Comparison of ENCODE assay signal across 17 cellular contexts in the genomic region with DNA sequence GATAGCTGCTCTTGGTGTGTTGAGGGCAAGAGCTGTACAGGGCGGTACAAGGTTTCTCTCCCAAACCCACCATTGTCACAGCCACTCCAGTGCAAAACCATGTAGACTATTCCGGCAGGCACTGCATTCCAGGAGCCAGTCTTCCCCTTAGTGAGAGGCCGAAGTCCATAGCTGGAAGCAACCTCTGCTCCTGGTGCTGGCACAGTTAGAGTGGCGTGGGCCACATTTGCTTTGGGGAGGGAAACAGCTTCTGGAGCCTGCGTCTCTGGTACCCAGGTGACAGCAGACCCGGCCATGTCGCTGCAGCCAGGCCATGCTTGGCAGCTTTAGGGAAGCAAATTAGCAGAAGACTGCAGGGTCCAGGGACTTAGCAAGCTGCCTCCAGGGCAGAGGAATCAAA.
DNase-seq lines count a peak whose midpoint lies in the region; ATAC-seq and TF ChIP-seq lines count a peak whose summit lies in the region.
"Had no signal": no experiment of that assay in that cellular context is flagged by ENCODE, and none has a peak within 500 bp of the region (broad histone marks: within the 10 kb centered on the region; RNA-seq: fewer than 3 reads in every experiment).

No MANE protein-coding gene starts in this region.

- H3K27me3 Mint-ChIP-seq in natural killer cell treated with Interleukin-12 subunit alpha and Interleukin-12 subunit beta and Interleukin-15 and Interleukin-18, amount 100 ng/mL, for 72 hours: no peaks in the 10 kb centered on the region
- H3K27me3 Mint-ChIP-seq in natural killer cell (ENCODE audit: low read depth in 2 of 2): peaks cover 0 to 3% of the 10 kb centered on the region in 2 donors
- peaks cover 25% of the 10 kb centered on the region for H3K27me3 Mint-ChIP-seq in mesothelial cell of epicardium (ENCODE audit: low read depth)
- H3K27me3 Mint-ChIP-seq: B cell had no signal

- H3K9me3 Mint-ChIP-seq in natural killer cell treated with Interleukin-12 subunit alpha and Interleukin-12 subunit beta and Interleukin-15 and Interleukin-18, amount 100 ng/mL, for 72 hours: no peaks in the 10 kb centered on the region
- H3K9me3 Mint-ChIP-seq in natural killer cell: peaks cover 4 to 5% of the 10 kb centered on the region in 2 donors
- H3K9me3 Mint-ChIP-seq in mesothelial cell of epicardium: no peaks in the 10 kb centered on the region
- H3K9me3 Mint-ChIP-seq: CD4-positive, alpha-beta T cell had no signal

- no peak overlapping the region for H3K4me3 ChIP-seq in foreskin fibroblast (ENCODE audit: low read depth in 1 of 2, low read length in 2 of 2)
- H3K4me3 ChIP-seq: GM12878 had no signal

- no peaks in the 10 kb centered on the region for H3K36me3 Mint-ChIP-seq in natural killer cell treated with Interleukin-12 subunit alpha and Interleukin-12 subunit beta and Interleukin-15 and Interleukin-18, amount 100 ng/mL, for 72 hours
- no peaks in the 10 kb centered on the region for H3K36me3 Mint-ChIP-seq in natural killer cell
- H3K36me3 Mint-ChIP-seq in mesothelial cell of epicardium: no peaks in the 10 kb centered on the region

- TF ChIP-seq CTCF in natural killer cell (IDR thresholded peaks at IDR 0.05): no peak
- no peak for TF ChIP-seq CTCF in mesothelial cell of epicardium (IDR thresholded peaks at IDR 0.05; ENCODE audit: unreplicated experiment)
- no peak for TF ChIP-seq CTCF in foreskin fibroblast (IDR thresholded peaks at IDR 0.05; ENCODE audit: low read depth, low read length)

- H3K4me3 Mint-ChIP-seq in natural killer cell treated with Interleukin-12 subunit alpha and Interleukin-12 subunit beta and Interleukin-15 and Interleukin-18, amount 100 ng/mL, for 72 hours: no peak overlapping the region
- no peak overlapping the region for H3K4me3 Mint-ChIP-seq in natural killer cell
- no peak overlapping the region for H3K4me3 Mint-ChIP-seq in mesothelial cell of epicardium
- H3K4me3 Mint-ChIP-seq: B cell; CD4-positive, alpha-beta T cell; HFFc6 had no signal

- peaks cover 0 to 3% of the 10 kb centered on the region in 2 donors for H3K4me1 Mint-ChIP-seq in natural killer cell treated with Interleukin-12 subunit alpha and Interleukin-12 subunit beta and Interleukin-15 and Interleukin-18, amount 100 ng/mL, for 72 hours (ENCODE audit: low read depth in 2 of 2)
- H3K4me1 Mint-ChIP-seq in natural killer cell (no peaks in the 10 kb centered on the region), mesothelial cell of epicardium (no peaks in the 10 kb centered on the region)
- H3K4me1 Mint-ChIP-seq: B cell had no signal

- ATAC-seq in natural killer cell treated with Interleukin-12 subunit alpha and Interleukin-12 subunit beta and Interleukin-15 and Interleukin-18, amount 100 ng/mL, for 72 hours: no peak
- ATAC-seq in natural killer cell (no peak), left lobe of liver (peak; percentile 94), GM21786 (IDR thresholded peaks at IDR 0.05; ENCODE audit: unreplicated experiment) (no peak), GM18517 (IDR thresholded peaks at IDR 0.05; ENCODE audit: unreplicated experiment) (no peak)
- ATAC-seq: GM12878 had no signal

- peak; percentile 29 for DNase-seq in natural killer cell treated with Interleukin-12 subunit alpha and Interleukin-12 subunit beta and Interleukin-15 and Interleukin-18, amount 100 ng/mL, for 72 hours (ENCODE audit: low spot score)
- no peak for DNase-seq in natural killer cell
- peak; percentile 52 for DNase-seq in left lobe of liver (ENCODE audit: low spot score)
- peak; percentile 20 for DNase-seq in mucosa of gallbladder (ENCODE audit: low spot score)
- DNase-seq in mesothelial cell of epicardium (ENCODE audit: low spot score in 2 of 2, unreplicated experiment in 2 of 2): no peak
- DNase-seq in foreskin fibroblast: no peak
- DNase-seq: ACHN; Calu3; CD4-positive, alpha-beta T cell; DMS 273 treated with DMSO at 0.1 percent for 48 hours; HCEC 1CT; HFFc6; IMR-90 had no signal

- intact Hi-C loops in natural killer cell (cut with micrococcal nuclease): no loop called here

- H3K27ac Mint-ChIP-seq in natural killer cell treated with Interleukin-12 subunit alpha and Interleukin-12 subunit beta and Interleukin-15 and Interleukin-18, amount 100 ng/mL, for 72 hours: no peak overlapping the region
- H3K27ac Mint-ChIP-seq in natural killer cell: no peak overlapping the region
- no peak overlapping the region for H3K27ac Mint-ChIP-seq in mesothelial cell of epicardium
- H3K27ac Mint-ChIP-seq: B cell; CD4-positive, alpha-beta T cell; HFFc6 had no signal

Comparison
In these comparisons a context has a peak if more than half of its experiments do, and no peak if none do; other contexts are left out.
1. DNase-seq: peak in natural killer cell treated with Interleukin-12 subunit alpha and Interleukin-12 subunit beta and Interleukin-15 and Interleukin-18, amount 100 ng/mL, for 72 hours (single experiment), left lobe of liver (single experiment) and mucosa of gallbladder (single experiment); none in natural killer cell (single experiment), mesothelial cell of epicardium (0 of 2) and foreskin fibroblast (0 of 2).